In genomic region chr15:39920510-39921273, GRCh38 we compare ENCODE assay signal across 1 cellular context.
TF ChIP-seq lines count a peak whose summit lies in the region.

No MANE protein-coding gene starts in this region.

TF ChIP-seq in GM23338, 12 proteins besides CTCF, POLR2A, EP300 and RAD21 (continued from another document):
- TF ChIP-seq ZNF462 (CRISPR knock-in tag; IDR thresholded peaks at IDR 0.05), result no peak
- TF ChIP-seq CREB1 (CRISPR knock-in tag; IDR thresholded peaks at IDR 0.05; ENCODE audit: low read depth), result no peak
- peak; percentile 73 for TF ChIP-seq POLR2AphosphoS5 (IDR thresholded peaks at IDR 0.05; ENCODE audit: low read depth)
- TF ChIP-seq ETS1 (IDR thresholded peaks at IDR 0.05), result 0 out of 2 replicates have a peak, but pooled peaks have one; percentile 18
- no peak for TF ChIP-seq NANOG (IDR thresholded peaks at IDR 0.05; ENCODE audit: borderline replicate concordance)
- TF ChIP-seq ZNF114 (CRISPR knock-in tag; IDR thresholded peaks at IDR 0.05), result no peak
- TF ChIP-seq EZH2phosphoT487 (IDR thresholded peaks at IDR 0.05; ENCODE audit: unreplicated experiment), result no peak
- no peak for TF ChIP-seq JUNB (IDR thresholded peaks at IDR 0.05; ENCODE audit: unreplicated experiment)
- no peak for TF ChIP-seq ZNF331 (CRISPR knock-in tag; IDR thresholded peaks at IDR 0.05; ENCODE audit: low read depth)
